Comparison of ENCODE assay signal across 17 cellular contexts in the genomic region with DNA sequence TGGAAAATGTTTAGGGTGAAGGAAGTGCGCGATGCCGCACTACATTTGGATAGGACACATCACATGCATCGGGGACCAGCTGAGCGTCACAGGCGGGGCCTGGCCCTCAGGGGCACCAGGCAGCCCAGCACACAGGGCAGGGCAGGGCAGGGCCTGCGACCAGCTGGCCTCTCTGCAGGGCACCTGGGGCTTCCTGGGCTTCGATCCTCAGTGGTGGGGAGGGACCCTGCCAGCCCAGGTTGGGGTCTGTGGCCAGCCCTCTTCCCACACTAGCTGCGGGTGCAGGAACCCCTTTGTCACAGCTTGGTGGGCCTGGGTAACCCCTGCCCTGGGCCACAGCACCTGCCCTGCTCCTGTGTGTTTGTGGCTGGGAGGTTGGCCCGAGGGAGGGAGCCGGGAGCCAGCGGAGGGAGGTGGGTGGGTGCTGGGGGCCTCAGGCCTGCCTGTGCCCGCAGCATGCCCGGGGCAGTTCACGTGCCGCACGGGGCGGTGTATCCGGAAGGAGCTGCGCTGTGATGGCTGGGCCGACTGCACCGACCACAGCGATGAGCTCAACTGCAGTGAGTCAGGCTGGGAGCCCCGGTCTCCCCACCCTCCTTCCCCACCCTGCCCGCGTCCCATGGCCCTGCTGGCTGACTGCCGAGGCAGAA. TPM values are rescaled to one million over a fixed set of nuclear protein-coding genes. Genes with fewer than 3 reads are reported as not detected.
DNase-seq lines count a peak whose midpoint lies in the region; ATAC-seq, FAIRE-seq and TF ChIP-seq lines count a peak whose summit lies in the region.
"Had no signal": no experiment of that assay in that cellular context is flagged by ENCODE, and none has a peak within 500 bp of the region (broad histone marks: within the 10 kb centered on the region; RNA-seq: fewer than 3 reads in every experiment).

No MANE protein-coding gene starts in this region.

- peaks cover 0 to 3% of the 10 kb centered on the region in 2 experiments for H3K36me3 ChIP-seq in trophoblast cell (ENCODE audit: control insufficient read depth in 1 of 2, insufficient read depth in 2 of 2, low read length in 2 of 2)
- H3K36me3 ChIP-seq: SJCRH30 had no signal

- no peak overlapping the region for H2BK120ac ChIP-seq in trophoblast cell (ENCODE audit: insufficient read depth, low read length, poor library complexity)

- no peak overlapping the region for H4K8ac ChIP-seq in trophoblast cell (ENCODE audit: low read depth, low read length)

- no peak overlapping the region for H3K23ac ChIP-seq in trophoblast cell (ENCODE audit: low read length)

- H3K4me2 ChIP-seq in trophoblast cell (ENCODE audit: low read length) = no peak overlapping the region

- no peak overlapping the region for H3K9ac ChIP-seq in trophoblast cell (ENCODE audit: low read length)

- no peak overlapping the region for H3K18ac ChIP-seq in trophoblast cell (ENCODE audit: low read length)

- no peak for FAIRE-seq in H54 (lab: Jason Lieb, UNC)

- H4K91ac ChIP-seq in trophoblast cell (ENCODE audit: low read depth, low read length) = no peak overlapping the region

- no peaks in the 10 kb centered on the region for H3K79me2 ChIP-seq in trophoblast cell (ENCODE audit: control insufficient read depth, insufficient read depth, low read length, poor library complexity)

- no peak overlapping the region for H2AFZ ChIP-seq in trophoblast cell (ENCODE audit: insufficient read depth, low read length, poor library complexity)

- no peaks in the 10 kb centered on the region for H3K27me3 ChIP-seq in trophoblast cell (ENCODE audit: insufficient read depth, low read length)
- H3K27me3 ChIP-seq: SJCRH30 had no signal

- no peak overlapping the region for H3K27ac Mint-ChIP-seq in activated T-cell treated with anti-CD3 and anti-CD28 coated beads, Interleukin-2, amount 50 U/mL, for 72 hours
- H3K27ac Mint-ChIP-seq: CD8-positive, alpha-beta memory T cell; H9 had no signal

- no peak overlapping the region for H3K4ac ChIP-seq in trophoblast cell (ENCODE audit: low read depth, low read length)

- ATAC-seq in activated T-cell treated with anti-CD3 and anti-CD28 coated beads, Interleukin-2, amount 50 U/mL, for 72 hours (replicated peaks in 1 of 2) = no peak

- WGBS in trophoblast cell (ENCODE audit: extremely low coverage, insufficient coverage, insufficient read length) = no CpG with 5 or more reads among the region's 27 CpGs

- peak; percentile 93 for DNase-seq in H54 (ENCODE audit: insufficient read length, low spot score)
- DNase-seq in RPMI7951 (ENCODE audit: low read depth) = peak; percentile 79
- DNase-seq in epithelial cell of prostate (ENCODE audit: low read depth, low spot score) = peak; percentile 43
- DNase-seq in trophoblast cell = peak; percentile 59 to 63
- no peak for DNase-seq in activated T-cell treated with anti-CD3 and anti-CD28 coated beads, Interleukin-2, amount 50 U/mL, for 1 hour
- no peak for DNase-seq in activated T-cell treated with anti-CD3 and anti-CD28 coated beads, Interleukin-2, amount 50 U/mL, for 72 hours
- no peak for DNase-seq in GM13977 (ENCODE audit: low spot score)
- DNase-seq in NOMO-1 treated with dmso at 0.1 percent for 144 hours (lab: John Stamatoyannopoulos, UW; ENCODE audit: unreplicated experiment) = no peak
- DNase-seq: CD8-positive, alpha-beta memory T cell; DND-41; H9; NCI-H1092; NCI-H1694; NCI-H345; NCI-H69; SJCRH30 had no signal

- TF ChIP-seq POLR2A in H54 (IDR thresholded peaks at IDR 0.05; ENCODE audit: low read depth, low read length) = no peak

- H2AK5ac ChIP-seq in trophoblast cell (ENCODE audit: low read length) = no peak overlapping the region

- no peaks in the 10 kb centered on the region for H3K79me1 ChIP-seq in trophoblast cell (ENCODE audit: low read length)

- H3K27ac ChIP-seq in epithelial cell of prostate = no peak overlapping the region
- H3K27ac ChIP-seq in trophoblast cell (ENCODE audit: low read depth, low read length) = no peak overlapping the region
- H3K27ac ChIP-seq: SJCRH30 had no signal

- H3K14ac ChIP-seq in trophoblast cell (ENCODE audit: low read length) = no peak overlapping the region

- no peaks in the 10 kb centered on the region for H3K27me3 Mint-ChIP-seq in activated T-cell treated with anti-CD3 and anti-CD28 coated beads, Interleukin-2, amount 50 U/mL, for 72 hours (ENCODE audit: low read depth)
- H3K27me3 Mint-ChIP-seq: CD8-positive, alpha-beta memory T cell had no signal

- TF ChIP-seq CTCF in GM13977 (IDR thresholded peaks at IDR 0.05; ENCODE audit: extremely low read depth, insufficient read depth, missing control alignments) = no peak

- no peaks in the 10 kb centered on the region for H3K9me3 Mint-ChIP-seq in activated T-cell treated with anti-CD3 and anti-CD28 coated beads, Interleukin-2, amount 50 U/mL, for 72 hours
- H3K9me3 Mint-ChIP-seq: CD8-positive, alpha-beta memory T cell had no signal

- no peak overlapping the region for H4K12ac ChIP-seq in trophoblast cell (ENCODE audit: low read depth, low read length)

- H3K4me3 Mint-ChIP-seq in activated T-cell treated with anti-CD3 and anti-CD28 coated beads, Interleukin-2, amount 50 U/mL, for 72 hours = no peak overlapping the region
- H3K4me3 Mint-ChIP-seq: CD8-positive, alpha-beta memory T cell; H9 had no signal

- H3K36me3 Mint-ChIP-seq in activated T-cell treated with anti-CD3 and anti-CD28 coated beads, Interleukin-2, amount 50 U/mL, for 72 hours (ENCODE audit: insufficient read depth in 2 of 2) = no peaks in the 10 kb centered on the region
- H3K36me3 Mint-ChIP-seq: CD8-positive, alpha-beta memory T cell had no signal

- no peaks in the 10 kb centered on the region for H3K4me1 Mint-ChIP-seq in activated T-cell treated with anti-CD3 and anti-CD28 coated beads, Interleukin-2, amount 50 U/mL, for 72 hours (ENCODE audit: low read depth)
- H3K4me1 Mint-ChIP-seq: H9 had no signal

- H2BK5ac ChIP-seq in trophoblast cell (ENCODE audit: low read depth, low read length, poor library complexity) = no peak overlapping the region

- H3K4me3 ChIP-seq in trophoblast cell (ENCODE audit: low read depth, low read length) = no peak overlapping the region
- H3K4me3 ChIP-seq: SJCRH30 had no signal

- no peaks in the 10 kb centered on the region for H3K4me1 ChIP-seq in trophoblast cell (ENCODE audit: control insufficient read depth in 1 of 2, insufficient read depth in 2 of 2, low read length in 2 of 2)
- H3K4me1 ChIP-seq: SJCRH30 had no signal

- peaks cover 3% of the 10 kb centered on the region for H3K9me3 ChIP-seq in trophoblast cell (ENCODE audit: insufficient read depth, low read depth, low read length)
- H3K9me3 ChIP-seq: SJCRH30 had no signal

- in situ Hi-C loops in GM13977 (cut with MboI; ENCODE audit: low pct_unique_long_range_greater_than_20kb, low sequenced_read_pairs, unreplicated experiment) = no loop called here

- no peak overlapping the region for H2BK12ac ChIP-seq in trophoblast cell (ENCODE audit: low read length)

RNA-seq across cellular contexts. Expression of a gene that starts 37.9 kb away (rescaled TPM):
- total RNA-seq in RPMI7951 (2014; rRNA removed; shearing (Covaris generic)) = 0.60 TPM in 1 of 2 replicates, not detected in the other
- polyA plus RNA-seq in trophoblast cell (2013) = 8.4 and 11.2 TPM in 2 replicates
- not detected for total RNA-seq in activated T-cell treated with anti-CD3 and anti-CD28 coated beads, Interleukin-2, amount 50 U/mL, for 72 hours
- polyA plus RNA-seq: BJ; CD8-positive, alpha-beta memory T cell had no signal

Comparison
In these comparisons a context has a peak if more than half of its experiments do, and no peak if none do; other contexts are left out.
1. DNase-seq: peak in H54 (single experiment), RPMI7951 (single experiment), epithelial cell of prostate (single experiment) and trophoblast cell (2 of 2); none in activated T-cell treated with anti-CD3 and anti-CD28 coated beads, Interleukin-2, amount 50 U/mL, for 1 hour (single experiment), activated T-cell treated with anti-CD3 and anti-CD28 coated beads, Interleukin-2, amount 50 U/mL, for 72 hours (0 of 2), GM13977 (single experiment) and NOMO-1 treated with dmso at 0.1 percent for 144 hours (single experiment).